Comparison of ENCODE assay signal across 23 cellular contexts in genomic region chr9:97521576-97522333, GRCh38.
"Had no signal": no experiment of that assay in that cellular context is flagged by ENCODE, and none has a peak within 500 bp of the region (broad histone marks: within the 10 kb centered on the region; RNA-seq: fewer than 3 reads in every experiment).

No MANE protein-coding gene starts in this region.

- ATAC-seq: activated naive CD8-positive, alpha-beta T cell treated with anti-CD3 and anti-CD28 coated beads, Interleukin-2, amount 50 U/mL, for 24 hours; activated T-helper 17 cell treated with anti-CD3 and anti-CD28 coated beads, Interleukin-2, amount 50 U/mL, for 72 hours; lower lobe of right lung; T-cell had no signal

- H3K4me1 Mint-ChIP-seq: activated T-helper 17 cell treated with anti-CD3 and anti-CD28 coated beads, Interleukin-2, amount 50 U/mL, for 72 hours; central memory CD8-positive, alpha-beta T cell had no signal

- H3K4me3 Mint-ChIP-seq: activated CD4-positive, alpha-beta memory T cell treated with anti-CD3 and anti-CD28 coated beads, Interleukin-2, amount 10 ng/mL, durations not matched to agents 7 days and 5 days; activated naive CD8-positive, alpha-beta T cell treated with anti-CD3 and anti-CD28 coated beads, Interleukin-2, amount 50 U/mL, for 24 hours; activated T-helper 17 cell treated with anti-CD3 and anti-CD28 coated beads, Interleukin-2, amount 50 U/mL, for 72 hours; brain; central memory CD8-positive, alpha-beta T cell; nephron; stimulated activated naive CD8-positive, alpha-beta T cell treated with anti-CD3 and anti-CD28 coated beads, Interleukin-15, Interleukin-2, amounts not matched to agents 100 ng/mL and 50 ng/mL, for 24 hours; T-cell; type B pancreatic cell had no signal

- H3K9ac ChIP-seq: SK-N-SH had no signal

- DNase-seq: activated CD4-positive, alpha-beta memory T cell treated with anti-CD3 and anti-CD28 coated beads, Interleukin-2, amount 10 ng/mL, durations not matched to agents 7 days and 5 days; activated CD4-positive, alpha-beta T cell treated with anti-CD3 and anti-CD28 coated beads for 48 hours; activated CD4-positive, CD25-positive, alpha-beta regulatory T cell; activated naive CD4-positive, alpha-beta T cell treated with Interleukin-2 at 50 U/mL for 16 hours; activated naive CD8-positive, alpha-beta T cell treated with anti-CD3 and anti-CD28 coated beads, Interleukin-2, amount 50 U/mL, for 24 hours; activated T-cell treated with anti-CD3 and anti-CD28 coated beads, Interleukin-2, amount 50 U/mL, for 1 hour; anterior cingulate cortex; erythroblast; lower lobe of right lung; SK-N-SH; small intestine; stimulated activated CD4-positive, alpha-beta T cell treated with anti-CD3 and anti-CD28 coated beads, Interleukin-15, amount 100 ng/mL, for 24 hours; stimulated activated CD4-positive, alpha-beta T cell treated with anti-CD3 and anti-CD28 coated beads, Interleukin-2, amount 100 ng/mL, for 48 hours; T-cell; T-helper 9 cell had no signal

- H3K27ac Mint-ChIP-seq: activated CD4-positive, alpha-beta memory T cell treated with anti-CD3 and anti-CD28 coated beads, Interleukin-2, amount 10 ng/mL, durations not matched to agents 7 days and 5 days; activated naive CD8-positive, alpha-beta T cell treated with anti-CD3 and anti-CD28 coated beads, Interleukin-2, amount 50 U/mL, for 24 hours; activated T-helper 17 cell treated with anti-CD3 and anti-CD28 coated beads, Interleukin-2, amount 50 U/mL, for 72 hours; nephron; stimulated activated naive CD8-positive, alpha-beta T cell treated with anti-CD3 and anti-CD28 coated beads, Interleukin-15, Interleukin-2, amounts not matched to agents 100 ng/mL and 50 ng/mL, for 24 hours; T-cell; type B pancreatic cell had no signal

- H3K9me3 Mint-ChIP-seq: activated CD4-positive, alpha-beta memory T cell treated with anti-CD3 and anti-CD28 coated beads, Interleukin-2, amount 10 ng/mL, durations not matched to agents 7 days and 5 days; activated naive CD8-positive, alpha-beta T cell treated with anti-CD3 and anti-CD28 coated beads, Interleukin-2, amount 50 U/mL, for 24 hours; activated T-helper 17 cell treated with anti-CD3 and anti-CD28 coated beads, Interleukin-2, amount 50 U/mL, for 72 hours; brain; central memory CD8-positive, alpha-beta T cell; nephron; stimulated activated naive CD8-positive, alpha-beta T cell treated with anti-CD3 and anti-CD28 coated beads, Interleukin-15, Interleukin-2, amounts not matched to agents 100 ng/mL and 50 ng/mL, for 24 hours; T-cell; type B pancreatic cell had no signal

- H3K27ac ChIP-seq: coronary artery, lower lobe of right lung, suprapubic skin had no signal

- H3K36me3 Mint-ChIP-seq: brain, T-cell, type B pancreatic cell had no signal

- H3K4me3 ChIP-seq: coronary artery, lower lobe of right lung, suprapubic skin had no signal

- H3K36me3 ChIP-seq: suprapubic skin had no signal

- H3K9me3 ChIP-seq: lower lobe of right lung, SK-N-SH, suprapubic skin had no signal

- H3K4me2 ChIP-seq: SK-N-SH had no signal

- H3K27me3 ChIP-seq: suprapubic skin had no signal
